Comparison of ENCODE assay signal across 1 cellular context in genomic region chr14:70320294-70320693, GRCh38.
TF ChIP-seq lines count a peak whose summit lies in the region.

No MANE protein-coding gene starts in this region.

TF ChIP-seq in GM12878, 131 proteins besides CTCF, POLR2A, EP300 and RAD21:
- no peak for TF ChIP-seq HDGF (IDR thresholded peaks at IDR 0.05)
- 0 out of 2 replicates have a peak, but pooled peaks have one; percentile 22 for TF ChIP-seq JUNB (IDR thresholded peaks at IDR 0.05)
